11 cellular contexts compared by ENCODE assay signal in genomic region chr6:42038811-42039408, GRCh38. TPM values are rescaled to one million over a fixed set of nuclear protein-coding genes. Genes with fewer than 3 reads are reported as not detected.
DNase-seq lines count a peak whose midpoint lies in the region; ATAC-seq and TF ChIP-seq lines count a peak whose summit lies in the region.
"Had no signal": no experiment of that assay in that cellular context is flagged by ENCODE, and none has a peak within 500 bp of the region (broad histone marks: within the 10 kb centered on the region; RNA-seq: fewer than 3 reads in every experiment).

No MANE protein-coding gene starts in this region.

- peaks cover 8% of the 10 kb centered on the region for H3K36me3 Mint-ChIP-seq in CD4-positive, CD25-positive, alpha-beta regulatory T cell
- H3K36me3 Mint-ChIP-seq in HFFc6 (ENCODE audit: low read depth) (no peaks in the 10 kb centered on the region), naive B cell (peaks cover 0 to 6% of the 10 kb centered on the region in 2 donors)
- peaks cover 7% of the 10 kb centered on the region for H3K36me3 Mint-ChIP-seq in activated T-helper 2 cell treated with anti-CD3 and anti-CD28 coated beads, Interferon-gamma antibody, Interleukin-2, Interleukin-4, amounts not matched to agents 10 μg/mL and 5 μg/mL and 100 μg/mL, durations not matched to agents 14 hours and 24 hours and 36 hours (ENCODE audit: low read depth)

- H3K4me1 Mint-ChIP-seq in CD4-positive, CD25-positive, alpha-beta regulatory T cell: peaks cover 24 to 82% (median 48%) of the 10 kb centered on the region in 4 donors
- H3K4me1 Mint-ChIP-seq in HFFc6 (ENCODE audit: low read depth): peaks cover 14% of the 10 kb centered on the region
- H3K4me1 Mint-ChIP-seq in activated T-helper 2 cell treated with anti-CD3 and anti-CD28 coated beads, Interferon-gamma antibody, Interleukin-2, Interleukin-4, amounts not matched to agents 10 μg/mL and 5 μg/mL and 100 μg/mL, durations not matched to agents 14 hours and 24 hours and 36 hours (ENCODE audit: low read depth): peaks cover 59% of the 10 kb centered on the region
- H3K4me1 Mint-ChIP-seq in naive B cell: peaks cover 38 to 69% (median 51%) of the 10 kb centered on the region in 3 donors

- no peaks in the 10 kb centered on the region for H3K27me3 Mint-ChIP-seq in CD4-positive, CD25-positive, alpha-beta regulatory T cell
- peaks cover 3% of the 10 kb centered on the region for H3K27me3 Mint-ChIP-seq in HFFc6 (ENCODE audit: insufficient read depth)
- H3K27me3 Mint-ChIP-seq in activated T-helper 2 cell treated with anti-CD3 and anti-CD28 coated beads, Interferon-gamma antibody, Interleukin-2, Interleukin-4, amounts not matched to agents 10 μg/mL and 5 μg/mL and 100 μg/mL, durations not matched to agents 14 hours and 24 hours and 36 hours (ENCODE audit: low read depth): no peaks in the 10 kb centered on the region
- H3K27me3 Mint-ChIP-seq in naive B cell: no peaks in the 10 kb centered on the region

- no peak for TF ChIP-seq CTCF in HFFc6 (IDR thresholded peaks at IDR 0.05)

- no peak for DNase-seq in CD4-positive, CD25-positive, alpha-beta regulatory T cell
- DNase-seq in HFFc6: peak; percentile 35
- DNase-seq in activated T-helper 2 cell treated with anti-CD3 and anti-CD28 coated beads, Interferon-gamma antibody, Interleukin-2, Interleukin-4, amounts not matched to agents 10 μg/mL and 5 μg/mL and 100 μg/mL, durations not matched to agents 14 hours and 24 hours and 36 hours (ENCODE audit: low spot score): no peak
- no peak for DNase-seq in naive B cell
- no peak for DNase-seq in glomerular visceral epithelial cell (ENCODE audit: extremely low spot score)
- no peak for DNase-seq in COR-L47 (lab: John Stamatoyannopoulos, UW)
- DNase-seq: H7, NCI-H1436, testis had no signal

- H3K4me3 ChIP-seq in CD4-positive, CD25-positive, alpha-beta regulatory T cell (ENCODE audit: low read depth, low read length): peak overlapping the region; percentile 84
- H3K4me3 ChIP-seq: testis had no signal

- H3K4me1 ChIP-seq in CD4-positive, CD25-positive, alpha-beta regulatory T cell (ENCODE audit: control insufficient read depth, insufficient read depth, low read length, poor library complexity, severe bottlenecking): peaks cover 86% of the 10 kb centered on the region

- H3K27ac ChIP-seq in CD4-positive, CD25-positive, alpha-beta regulatory T cell (ENCODE audit: insufficient read depth, low read length, poor library complexity, severe bottlenecking): peak overlapping the region; percentile 71
- H3K27ac ChIP-seq: testis had no signal

- H3K4me3 Mint-ChIP-seq in CD4-positive, CD25-positive, alpha-beta regulatory T cell: peak overlapping the region; percentile 79 to 87 (median 82)
- H3K4me3 Mint-ChIP-seq in HFFc6 (no peak overlapping the region), naive B cell (peak overlapping the region; percentile 49 to 84 (median 78))
- peak overlapping the region; percentile 64 for H3K4me3 Mint-ChIP-seq in activated T-helper 2 cell treated with anti-CD3 and anti-CD28 coated beads, Interferon-gamma antibody, Interleukin-2, Interleukin-4, amounts not matched to agents 10 μg/mL and 5 μg/mL and 100 μg/mL, durations not matched to agents 14 hours and 24 hours and 36 hours (ENCODE audit: low read depth)

- ATAC-seq in CD4-positive, CD25-positive, alpha-beta regulatory T cell (ENCODE audit: low read depth in 2 of 2): no peak
- no peak for ATAC-seq in naive B cell (ENCODE audit: low read depth in 2 of 2)
- ATAC-seq in HG02840 (IDR thresholded peaks at IDR 0.05; ENCODE audit: low FRiP score, unreplicated experiment): no peak
- ATAC-seq in HG03432 (IDR thresholded peaks at IDR 0.05; ENCODE audit: unreplicated experiment): no peak

- no peaks in the 10 kb centered on the region for H3K9me3 Mint-ChIP-seq in CD4-positive, CD25-positive, alpha-beta regulatory T cell
- no peaks in the 10 kb centered on the region for H3K9me3 Mint-ChIP-seq in HFFc6
- H3K9me3 Mint-ChIP-seq in activated T-helper 2 cell treated with anti-CD3 and anti-CD28 coated beads, Interferon-gamma antibody, Interleukin-2, Interleukin-4, amounts not matched to agents 10 μg/mL and 5 μg/mL and 100 μg/mL, durations not matched to agents 14 hours and 24 hours and 36 hours: no peaks in the 10 kb centered on the region
- no peaks in the 10 kb centered on the region for H3K9me3 Mint-ChIP-seq in naive B cell

- peaks cover 11% of the 10 kb centered on the region for H3K36me3 ChIP-seq in CD4-positive, CD25-positive, alpha-beta regulatory T cell (ENCODE audit: control insufficient read depth, insufficient read depth, low read length)

- no peaks in the 10 kb centered on the region for H3K9me3 ChIP-seq in CD4-positive, CD25-positive, alpha-beta regulatory T cell (ENCODE audit: control insufficient read depth in 2 of 2, low read length in 2 of 2)
- H3K9me3 ChIP-seq: testis had no signal

- intact Hi-C loops in activated T-helper 2 cell treated with anti-CD3 and anti-CD28 coated beads, Interferon-gamma antibody, Interleukin-2, Interleukin-4, amounts not matched to agents 10 μg/mL and 5 μg/mL and 100 μg/mL, durations not matched to agents 14 hours and 24 hours and 36 hours (cut with micrococcal nuclease): loop anchor here (1.0 to 2.0 kb wide), 4 partner anchors 17 to 118 kb away; partner anchors contain the start of genes BYSL and MED20

- no peaks in the 10 kb centered on the region for H3K27me3 ChIP-seq in CD4-positive, CD25-positive, alpha-beta regulatory T cell (ENCODE audit: control insufficient read depth, insufficient read depth, low read length)
- H3K27me3 ChIP-seq: testis had no signal

- H3K27ac Mint-ChIP-seq in CD4-positive, CD25-positive, alpha-beta regulatory T cell: peak overlapping the region; percentile 82 to 97 (median 83)
- H3K27ac Mint-ChIP-seq in HFFc6 (no peak overlapping the region), naive B cell (peak overlapping the region in 5 of 6 donors; percentile 22 to 94 (median 85))
- H3K27ac Mint-ChIP-seq in activated T-helper 2 cell treated with anti-CD3 and anti-CD28 coated beads, Interferon-gamma antibody, Interleukin-2, Interleukin-4, amounts not matched to agents 10 μg/mL and 5 μg/mL and 100 μg/mL, durations not matched to agents 14 hours and 24 hours and 36 hours: peak overlapping the region; percentile 93

RNA-seq across cellular contexts. Expression of gene TAF8, which starts 11.4 kb away (rescaled TPM):
- total RNA-seq in CD4-positive, CD25-positive, alpha-beta regulatory T cell: 46.7 TPM
- polyA plus RNA-seq in CD4-positive, CD25-positive, alpha-beta regulatory T cell: 10 to 100 TPM; 15.9 to 24.1 (median 20.7) TPM
- 10 to 100 TPM; 14.9 to 19.0 (median 16.0) TPM for total RNA-seq in HFFc6 (2021; fragmentation: NEBNext Ultra II Directional; extraction: Animal tissue kit (Norgen Biotek cat#: 25700))
- total RNA-seq in activated T-helper 2 cell treated with anti-CD3 and anti-CD28 coated beads, Interferon-gamma antibody, Interleukin-2, Interleukin-4, amounts not matched to agents 10 μg/mL and 5 μg/mL and 100 μg/mL, durations not matched to agents 14 hours and 24 hours and 36 hours: 38.8 and 41.9 TPM in 2 replicates
- polyA plus RNA-seq in naive B cell (ENCODE audit: low read depth in 6 of 6): 10 to 100 TPM; 10.3 to 25.6 (median 18.6) TPM
